In the genomic region with DNA sequence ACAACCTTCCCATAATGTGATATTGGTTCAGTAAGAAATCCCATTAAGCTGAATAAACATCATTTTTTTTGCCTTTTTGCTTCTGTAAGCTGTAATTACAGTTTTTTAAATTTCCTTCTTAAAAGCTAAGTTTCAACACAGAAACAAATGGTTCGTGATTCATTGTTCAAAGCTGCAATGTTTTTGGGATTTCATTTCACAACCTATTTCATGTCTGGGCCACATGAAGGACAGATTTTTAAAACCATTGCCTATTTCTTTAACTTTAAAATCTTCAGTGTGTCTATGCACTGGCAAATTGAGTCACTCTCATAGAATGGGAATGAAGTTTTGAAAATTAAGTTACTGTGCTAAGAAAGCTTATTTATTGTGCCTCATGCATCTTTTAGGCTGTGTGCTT, we compare ENCODE assay signal across 22 cellular contexts.
DNase-seq lines count a peak whose midpoint lies in the region; TF ChIP-seq lines count a peak whose summit lies in the region.
"Had no signal": no experiment of that assay in that cellular context is flagged by ENCODE, and none has a peak within 500 bp of the region (broad histone marks: within the 10 kb centered on the region; RNA-seq: fewer than 3 reads in every experiment).

No MANE protein-coding gene starts in this region.

- no peaks in the 10 kb centered on the region for H3K9me3 ChIP-seq in adipocyte (ENCODE audit: control insufficient read depth, low read length)
- no peaks in the 10 kb centered on the region for H3K9me3 ChIP-seq in effector memory CD4-positive, alpha-beta T cell (ENCODE audit: control insufficient read depth, low read length)
- H3K9me3 ChIP-seq: A549; BE2C; BLaER1 treated with 17β-estradiol and CSF1 and Interleukin-3, amounts not matched to agents 10 nM and 100 nM; HAP-1 had no signal

- no peak overlapping the region for H3K4me3 ChIP-seq in AG10803 (ENCODE audit: low read length)
- no peak overlapping the region for H3K4me3 ChIP-seq in adipocyte (ENCODE audit: low read length)
- H3K4me3 ChIP-seq in coronary artery = no peak overlapping the region
- no peak overlapping the region for H3K4me3 ChIP-seq in effector memory CD4-positive, alpha-beta T cell (ENCODE audit: insufficient read depth, low read depth, low read length, poor library complexity, severe bottlenecking)
- H3K4me3 ChIP-seq: A549; BLaER1 treated with 17β-estradiol and CSF1 and Interleukin-3, amounts not matched to agents 10 nM and 100 nM; HAP-1 had no signal

- H3K27ac ChIP-seq in coronary artery = no peak overlapping the region
- H3K27ac ChIP-seq in effector memory CD4-positive, alpha-beta T cell (ENCODE audit: insufficient read depth, low read length, poor library complexity, severe bottlenecking) = no peak overlapping the region
- H3K27ac ChIP-seq: A549; BLaER1 treated with 17β-estradiol and CSF1 and Interleukin-3, amounts not matched to agents 10 nM and 100 nM had no signal

- H3K27me3 ChIP-seq in adipocyte (replicated peaks; ENCODE audit: control insufficient read depth, insufficient read depth, low read length) = no peaks in the 10 kb centered on the region
- no peaks in the 10 kb centered on the region for H3K27me3 ChIP-seq in effector memory CD4-positive, alpha-beta T cell (replicated peaks; ENCODE audit: control insufficient read depth, insufficient read depth, low read length, poor library complexity, severe bottlenecking)
- H3K27me3 ChIP-seq: BE2C; BLaER1 treated with 17β-estradiol and CSF1 and Interleukin-3, amounts not matched to agents 10 nM and 100 nM had no signal

- peak; percentile 43 for DNase-seq in AG10803 (ENCODE audit: low read depth)
- DNase-seq in adipocyte (ENCODE audit: low read depth) = peak; percentile 80
- peak; percentile 87 for DNase-seq in fibroblast of peridontal ligament (ENCODE audit: extremely low read depth)
- no peak for DNase-seq in HuH-7 (ENCODE audit: low spot score)
- no peak for DNase-seq in coronary artery (ENCODE audit: low spot score)
- no peak for DNase-seq in effector memory CD4-positive, alpha-beta T cell
- DNase-seq in OCI-M1 (lab: John Stamatoyannopoulos, UW) = no peak
- DNase-seq: 8988T; ACHN; AML-193; BE2C; CD4-positive, alpha-beta T cell; CD8-positive, alpha-beta memory T cell; DMS 273 treated with DMSO at 0.1 percent for 48 hours; DMS53; DMS79 treated with DMSO at 0.1 percent for 48 hours; GF-D8; GOT3; HFFc6 had no signal

- H3K4me1 ChIP-seq in adipocyte (ENCODE audit: control insufficient read depth, insufficient read depth, low read length) = peaks cover 14% of the 10 kb centered on the region
- H3K4me1 ChIP-seq in effector memory CD4-positive, alpha-beta T cell (ENCODE audit: control insufficient read depth, insufficient read depth, low read length, poor library complexity, severe bottlenecking) = no peaks in the 10 kb centered on the region
- H3K4me1 ChIP-seq: A549, BE2C, HAP-1 had no signal

- peak overlapping the region; percentile 15 for H3K9ac ChIP-seq in adipocyte (ENCODE audit: low read length)
- H3K9ac ChIP-seq: BLaER1 treated with 17β-estradiol and CSF1 and Interleukin-3, amounts not matched to agents 10 nM and 100 nM had no signal

- no peaks in the 10 kb centered on the region for H3K36me3 ChIP-seq in adipocyte (ENCODE audit: control insufficient read depth, insufficient read depth, low read length, severe bottlenecking)
- no peaks in the 10 kb centered on the region for H3K36me3 ChIP-seq in effector memory CD4-positive, alpha-beta T cell (ENCODE audit: control insufficient read depth, insufficient read depth, low read length)
- H3K36me3 ChIP-seq: BE2C; BLaER1 treated with 17β-estradiol and CSF1 and Interleukin-3, amounts not matched to agents 10 nM and 100 nM; HAP-1 had no signal

- TF ChIP-seq CTCF in AG10803 (conservative IDR thresholded peaks at IDR 0.05; ENCODE audit: low read length) = no peak
- TF ChIP-seq CTCF in coronary artery (IDR thresholded peaks at IDR 0.05) = no peak

Comparison
In these comparisons a context has a peak if more than half of its experiments do, and no peak if none do; other contexts are left out.
1. DNase-seq: peak in AG10803 (single experiment), adipocyte (single experiment) and fibroblast of peridontal ligament (single experiment); none in HuH-7 (single experiment), coronary artery (single experiment), effector memory CD4-positive, alpha-beta T cell (0 of 3) and OCI-M1 (single experiment).